Comparison of ENCODE assay signal across 1 cellular context in the genomic region with DNA sequence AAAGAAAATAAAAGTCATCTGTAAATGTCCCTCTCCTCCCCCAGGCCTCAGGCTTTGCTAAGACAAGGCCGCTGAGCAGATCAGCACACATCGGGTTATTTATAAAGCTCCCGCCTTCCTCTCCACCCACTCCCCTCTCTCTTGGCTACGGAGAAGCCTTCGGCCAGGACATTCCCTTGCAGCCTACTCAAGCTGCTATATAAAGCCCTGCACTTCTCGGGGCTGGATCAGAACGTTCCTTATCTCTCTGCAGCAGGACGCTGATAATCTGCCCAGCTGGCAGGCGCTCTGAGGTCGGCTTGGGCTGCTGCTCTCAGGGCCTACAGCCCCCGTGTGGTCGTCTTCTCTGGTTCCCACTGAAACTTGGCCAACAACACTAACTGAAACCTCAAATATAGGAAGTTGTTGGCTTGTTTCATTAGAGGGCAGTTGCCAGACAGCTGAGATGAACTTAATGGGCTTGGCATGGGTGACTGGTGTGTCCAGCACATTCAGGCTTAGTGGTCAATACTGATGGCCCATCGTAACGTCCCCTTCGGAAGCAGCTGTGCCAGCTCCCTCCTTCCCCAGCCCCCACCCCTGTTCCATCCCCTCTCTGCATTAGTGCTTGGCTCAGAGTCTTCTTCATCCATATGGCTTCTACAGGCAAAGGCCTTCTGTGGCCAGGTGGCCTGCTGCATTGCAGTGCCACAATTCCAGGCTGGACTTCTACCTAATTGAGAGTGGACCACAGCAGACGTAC.
A peak's percentile ranks its signal among the peaks of the same experiment; 100 is the strongest.
TF ChIP-seq lines count a peak whose summit lies in the region.

No MANE protein-coding gene starts in this region.

TF ChIP-seq in K562, 482 proteins besides CTCF, POLR2A, EP300 and RAD21 (continued from another document):
- TF ChIP-seq, protein P1, sequence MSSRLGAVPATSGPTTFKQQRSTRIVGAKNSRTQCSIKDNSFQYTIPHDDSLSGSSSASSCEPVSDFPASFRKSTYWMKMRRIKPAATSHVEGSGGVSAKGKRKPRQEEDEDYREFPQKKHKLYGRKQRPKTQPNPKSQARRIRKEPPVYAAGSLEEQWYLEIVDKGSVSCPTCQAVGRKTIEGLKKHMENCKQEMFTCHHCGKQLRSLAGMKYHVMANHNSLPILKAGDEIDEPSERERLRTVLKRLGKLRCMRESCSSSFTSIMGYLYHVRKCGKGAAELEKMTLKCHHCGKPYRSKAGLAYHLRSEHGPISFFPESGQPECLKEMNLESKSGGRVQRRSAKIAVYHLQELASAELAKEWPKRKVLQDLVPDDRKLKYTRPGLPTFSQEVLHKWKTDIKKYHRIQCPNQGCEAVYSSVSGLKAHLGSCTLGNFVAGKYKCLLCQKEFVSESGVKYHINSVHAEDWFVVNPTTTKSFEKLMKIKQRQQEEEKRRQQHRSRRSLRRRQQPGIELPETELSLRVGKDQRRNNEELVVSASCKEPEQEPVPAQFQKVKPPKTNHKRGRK (tag; IDR thresholded peaks at IDR 0.05): no peak
- TF ChIP-seq NBN (IDR thresholded peaks at IDR 0.05; ENCODE audit: low read depth) (peak; percentile 98), ZNF785 (CRISPR knock-in tag; IDR thresholded peaks at IDR 0.05) (no peak), MCM3 (IDR thresholded peaks at IDR 0.05) (no peak), HEY1 (CRISPR knock-in tag; IDR thresholded peaks at IDR 0.05; ENCODE audit: borderline replicate concordance) (peak; percentile 97), ZNF57 (CRISPR knock-in tag; IDR thresholded peaks at IDR 0.05) (no peak), PRMT5 (CRISPR knock-in tag; IDR thresholded peaks at IDR 0.05) (no peak), HMG20A (CRISPR knock-in tag; conservative IDR thresholded peaks at IDR 0.05) (no peak; the same call in 1 of the 2 replicates), RUNX1 (IDR thresholded peaks at IDR 0.05; ENCODE audit: low read depth) (peak; percentile 95), ZNF444 (CRISPR knock-in tag; IDR thresholded peaks at IDR 0.05) (no peak; the same call in 1 of the 2 replicates), ETV1 (tag; conservative IDR thresholded peaks at IDR 0.05; ENCODE audit: low read depth) (peak; percentile 76), CHD2 (IDR thresholded peaks at IDR 0.05; ENCODE audit: low read depth, low read length) (0 out of 2 replicates have a peak, but pooled peaks have one; percentile 19), DDX20 (tag; IDR thresholded peaks at IDR 0.05; ENCODE audit: low read depth) (no peak), RBM14 (IDR thresholded peaks at IDR 0.05; ENCODE audit: borderline replicate concordance, insufficient read depth, low read depth, low read length) (no peak), ZNF140 (CRISPR knock-in tag; IDR thresholded peaks at IDR 0.05) (no peak), OTX1 (CRISPR knock-in tag; IDR thresholded peaks at IDR 0.05) (peak; percentile 79; the same call in 1 of the 2 replicates), MTA3 (IDR thresholded peaks at IDR 0.05; ENCODE audit: borderline replicate concordance) (peak; percentile 97)
- TF ChIP-seq, protein P2, sequence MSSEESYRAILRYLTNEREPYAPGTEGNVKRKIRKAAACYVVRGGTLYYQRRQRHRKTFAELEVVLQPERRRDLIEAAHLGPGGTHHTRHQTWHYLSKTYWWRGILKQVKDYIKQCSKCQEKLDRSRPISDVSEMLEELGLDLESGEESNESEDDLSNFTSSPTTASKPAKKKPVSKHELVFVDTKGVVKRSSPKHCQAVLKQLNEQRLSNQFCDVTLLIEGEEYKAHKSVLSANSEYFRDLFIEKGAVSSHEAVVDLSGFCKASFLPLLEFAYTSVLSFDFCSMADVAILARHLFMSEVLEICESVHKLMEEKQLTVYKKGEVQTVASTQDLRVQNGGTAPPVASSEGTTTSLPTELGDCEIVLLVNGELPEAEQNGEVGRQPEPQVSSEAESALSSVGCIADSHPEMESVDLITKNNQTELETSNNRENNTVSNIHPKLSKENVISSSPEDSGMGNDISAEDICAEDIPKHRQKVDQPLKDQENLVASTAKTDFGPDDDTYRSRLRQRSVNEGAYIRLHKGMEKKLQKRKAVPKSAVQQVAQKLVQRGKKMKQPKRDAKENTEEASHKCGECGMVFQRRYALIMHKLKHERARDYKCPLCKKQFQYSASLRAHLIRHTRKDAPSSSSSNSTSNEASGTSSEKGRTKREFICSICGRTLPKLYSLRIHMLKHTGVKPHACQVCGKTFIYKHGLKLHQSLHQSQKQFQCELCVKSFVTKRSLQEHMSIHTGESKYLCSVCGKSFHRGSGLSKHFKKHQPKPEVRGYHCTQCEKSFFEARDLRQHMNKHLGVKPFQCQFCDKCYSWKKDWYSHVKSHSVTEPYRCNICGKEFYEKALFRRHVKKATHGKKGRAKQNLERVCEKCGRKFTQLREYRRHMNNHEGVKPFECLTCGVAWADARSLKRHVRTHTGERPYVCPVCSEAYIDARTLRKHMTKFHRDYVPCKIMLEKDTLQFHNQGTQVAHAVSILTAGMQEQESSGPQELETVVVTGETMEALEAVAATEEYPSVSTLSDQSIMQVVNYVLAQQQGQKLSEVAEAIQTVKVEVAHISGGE (CRISPR knock-in tag; IDR thresholded peaks at IDR 0.05): peak in 1 of 3 experiments; percentile 76; a peak in 2 of 6 replicates
- TF ChIP-seq, protein P3, sequence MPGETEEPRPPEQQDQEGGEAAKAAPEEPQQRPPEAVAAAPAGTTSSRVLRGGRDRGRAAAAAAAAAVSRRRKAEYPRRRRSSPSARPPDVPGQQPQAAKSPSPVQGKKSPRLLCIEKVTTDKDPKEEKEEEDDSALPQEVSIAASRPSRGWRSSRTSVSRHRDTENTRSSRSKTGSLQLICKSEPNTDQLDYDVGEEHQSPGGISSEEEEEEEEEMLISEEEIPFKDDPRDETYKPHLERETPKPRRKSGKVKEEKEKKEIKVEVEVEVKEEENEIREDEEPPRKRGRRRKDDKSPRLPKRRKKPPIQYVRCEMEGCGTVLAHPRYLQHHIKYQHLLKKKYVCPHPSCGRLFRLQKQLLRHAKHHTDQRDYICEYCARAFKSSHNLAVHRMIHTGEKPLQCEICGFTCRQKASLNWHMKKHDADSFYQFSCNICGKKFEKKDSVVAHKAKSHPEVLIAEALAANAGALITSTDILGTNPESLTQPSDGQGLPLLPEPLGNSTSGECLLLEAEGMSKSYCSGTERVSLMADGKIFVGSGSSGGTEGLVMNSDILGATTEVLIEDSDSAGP (CRISPR knock-in tag; IDR thresholded peaks at IDR 0.05): no peak
- TF ChIP-seq, protein P4, sequence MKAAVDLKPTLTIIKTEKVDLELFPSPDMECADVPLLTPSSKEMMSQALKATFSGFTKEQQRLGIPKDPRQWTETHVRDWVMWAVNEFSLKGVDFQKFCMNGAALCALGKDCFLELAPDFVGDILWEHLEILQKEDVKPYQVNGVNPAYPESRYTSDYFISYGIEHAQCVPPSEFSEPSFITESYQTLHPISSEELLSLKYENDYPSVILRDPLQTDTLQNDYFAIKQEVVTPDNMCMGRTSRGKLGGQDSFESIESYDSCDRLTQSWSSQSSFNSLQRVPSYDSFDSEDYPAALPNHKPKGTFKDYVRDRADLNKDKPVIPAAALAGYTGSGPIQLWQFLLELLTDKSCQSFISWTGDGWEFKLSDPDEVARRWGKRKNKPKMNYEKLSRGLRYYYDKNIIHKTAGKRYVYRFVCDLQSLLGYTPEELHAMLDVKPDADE (conservative IDR thresholded peaks at IDR 0.05; ENCODE audit: control insufficient read depth, low read depth, low read length): peak; percentile 86
